ENCODE assay signal across 27 cellular contexts in the genomic region with DNA sequence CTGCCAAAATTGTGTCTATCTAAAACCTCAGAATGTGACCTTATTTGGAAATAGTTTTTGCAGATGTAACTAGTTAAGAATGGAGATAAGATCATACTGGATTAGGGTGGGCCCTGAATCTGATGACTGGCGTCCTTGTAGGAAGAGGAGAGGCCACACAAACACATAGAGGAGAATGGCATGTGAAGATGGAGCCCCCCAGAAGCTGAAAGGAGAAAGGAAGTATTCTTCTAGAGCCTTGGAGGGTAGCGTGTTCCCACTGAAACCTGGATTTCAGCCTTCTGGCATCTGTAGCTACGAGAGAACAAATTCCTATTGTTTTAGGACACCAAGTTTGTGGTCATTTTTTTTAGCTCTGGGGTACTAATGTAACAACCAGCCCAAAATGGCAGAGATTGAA.
DNase-seq lines count a peak whose midpoint lies in the region; ATAC-seq and TF ChIP-seq lines count a peak whose summit lies in the region.
"Had no signal": no experiment of that assay in that cellular context is flagged by ENCODE, and none has a peak within 500 bp of the region (broad histone marks: within the 10 kb centered on the region; RNA-seq: fewer than 3 reads in every experiment).

No MANE protein-coding gene starts in this region.

- H3K36me3 ChIP-seq in RWPE2 (ENCODE audit: low read depth), result no peaks in the 10 kb centered on the region
- no peaks in the 10 kb centered on the region for H3K36me3 ChIP-seq in fibroblast of lung (ENCODE audit: control insufficient read depth, insufficient read depth, low read length)
- no peaks in the 10 kb centered on the region for H3K36me3 ChIP-seq in thyroid gland
- H3K36me3 ChIP-seq: BE2C, lower lobe of right lung, prostate gland had no signal

- TF ChIP-seq CTCF in AG04450 (IDR thresholded peaks at IDR 0.05; ENCODE audit: low read depth, low read length), result no peak
- no peak for TF ChIP-seq CTCF in RWPE2 (IDR thresholded peaks at IDR 0.05; ENCODE audit: poor library complexity, severe bottlenecking)
- TF ChIP-seq CTCF in fibroblast of lung (conservative IDR thresholded peaks at IDR 0.05 in 1 of 2, IDR thresholded peaks at IDR 0.05 in 1 of 2; ENCODE audit: low read depth in 1 of 2, low read length in 2 of 2), result no peak
- no peak for TF ChIP-seq CTCF in progenitor cell of endocrine pancreas (IDR thresholded peaks at IDR 0.05; ENCODE audit: unreplicated experiment)
- TF ChIP-seq CTCF in thyroid gland (IDR thresholded peaks at IDR 0.05), result no peak

- peak overlapping the region; percentile 60 for H3K4me2 ChIP-seq in fibroblast of lung (ENCODE audit: extremely low read depth, insufficient read depth, low read length)
- H3K4me2 ChIP-seq: PC-9 had no signal

- H3K4me3 ChIP-seq in AG04450 (ENCODE audit: low read depth, low read length) (no peak overlapping the region), RWPE2 (ENCODE audit: severe bottlenecking) (no peak overlapping the region), fibroblast of lung (replicated peaks in 1 of 4; ENCODE audit: control extremely low read depth in 1 of 4, insufficient read depth in 1 of 4, low read depth in 3 of 4, low read length in 4 of 4) (no peak overlapping the region), thyroid gland (replicated peaks in 1 of 3) (no peak overlapping the region)
- H3K4me3 ChIP-seq: A549, dorsolateral prefrontal cortex, lower lobe of right lung, PC-9, prostate gland had no signal

- H3K27ac Mint-ChIP-seq in progenitor cell of endocrine pancreas, result peak overlapping the region; percentile 57
- H3K27ac Mint-ChIP-seq: activated CD8-positive, alpha-beta T cell treated with anti-CD3 and anti-CD28 coated beads, Interleukin-2, amount 10 ng/mL, durations not matched to agents 7 days and 5 days; activated naive CD8-positive, alpha-beta T cell treated with anti-CD3 and anti-CD28 coated beads for 36 hours had no signal

- H2AFZ ChIP-seq in fibroblast of lung (ENCODE audit: low read length), result no peak overlapping the region
- H2AFZ ChIP-seq: PC-9 had no signal

- H3K4me1 Mint-ChIP-seq in progenitor cell of endocrine pancreas (ENCODE audit: low read depth), result peaks cover under 1% of the 10 kb centered on the region
- H3K4me1 Mint-ChIP-seq: activated naive CD8-positive, alpha-beta T cell treated with anti-CD3 and anti-CD28 coated beads for 36 hours had no signal

- POLR2A ChIA-PET in AG04450 (lab: Yijun Ruan, JAX), result interaction anchor here (1.7 to 2.9 kb wide), 2 partner anchors 12 to 228 kb away, joined by 4 to 30 read pairs; no protein-coding TSS in a partner anchor

- no peak overlapping the region for H3K4me3 Mint-ChIP-seq in progenitor cell of endocrine pancreas (ENCODE audit: low read depth)
- H3K4me3 Mint-ChIP-seq: activated CD8-positive, alpha-beta T cell treated with anti-CD3 and anti-CD28 coated beads, Interleukin-2, amount 10 ng/mL, durations not matched to agents 7 days and 5 days; activated naive CD8-positive, alpha-beta T cell treated with anti-CD3 and anti-CD28 coated beads for 36 hours had no signal

- no peaks in the 10 kb centered on the region for H3K27me3 Mint-ChIP-seq in progenitor cell of endocrine pancreas
- H3K27me3 Mint-ChIP-seq: activated naive CD8-positive, alpha-beta T cell treated with anti-CD3 and anti-CD28 coated beads for 36 hours had no signal

- no peak overlapping the region for H3K9ac ChIP-seq in fibroblast of lung (ENCODE audit: insufficient read depth, low read length)

- H3K27ac ChIP-seq in AG04450 (ENCODE audit: low read depth, low read length) (peak overlapping the region; percentile 74), RWPE2 (ENCODE audit: poor library complexity, severe bottlenecking) (peak overlapping the region; percentile 55), fibroblast of lung (ENCODE audit: insufficient read depth, low read length) (peak overlapping the region; percentile 55), thyroid gland (no peak overlapping the region)
- H3K27ac ChIP-seq: A549, lower lobe of right lung, PC-9, prostate gland had no signal

- H3K9me3 Mint-ChIP-seq in progenitor cell of endocrine pancreas (ENCODE audit: low read depth), result no peaks in the 10 kb centered on the region
- H3K9me3 Mint-ChIP-seq: activated naive CD8-positive, alpha-beta T cell treated with anti-CD3 and anti-CD28 coated beads for 36 hours had no signal

- intact Hi-C loops in thyroid gland (cut with DNase I), result no loop called here

- WGBS in thyroid gland, 2 donors, result 84 to 88% methylated on average over 3 of the region's 3 CpGs

- DNase-seq in AG04450 (ENCODE audit: low read depth, low spot score) (no peak), RWPE2 (ENCODE audit: low spot score) (no peak), fibroblast of lung (ENCODE audit: low read depth in 2 of 2) (peak in 1 of 2 donors; percentile 62), progenitor cell of endocrine pancreas (ENCODE audit: low spot score, unreplicated experiment) (no peak), thyroid gland (no peak), activated gamma-delta T cell treated with Interleukin-2 at 50 U/mL for 16 hours (no peak), DMS 273 treated with DMSO at 0.1 percent for 48 hours (lab: John Stamatoyannopoulos, UW) (no peak)
- DNase-seq in effector CD4-positive, alpha-beta T cell, result no peak
- DNase-seq: activated CD4-positive, alpha-beta T cell treated with anti-CD3 and anti-CD28 coated beads for 1 hour; activated CD8-positive, alpha-beta T cell treated with anti-CD3 and anti-CD28 coated beads, Interleukin-2, amount 10 ng/mL, durations not matched to agents 7 days and 5 days; activated naive CD8-positive, alpha-beta T cell treated with anti-CD3 and anti-CD28 coated beads for 36 hours; activated T-cell treated with anti-CD3 and anti-CD28 coated beads for 4 hours; BE2C; DMS153; GOT3; kidney; lower lobe of right lung; NCI-H1048; NCI-H1694 treated with DMSO at 0.1 percent for 48 hours; NCI-H526; PC-9; SHP77 treated with DMSO at 0.1 percent for 48 hours; stimulated activated naive CD8-positive, alpha-beta T cell treated with anti-CD3 and anti-CD28 coated beads, Interleukin-15, Interleukin-2, amounts not matched to agents 100 U/mL and 50 U/mL, for 24 hours; T-helper 1 cell had no signal

- TF ChIP-seq POLR2A in thyroid gland (IDR thresholded peaks at IDR 0.05), result no peak

- no peaks in the 10 kb centered on the region for H4K20me1 ChIP-seq in fibroblast of lung (ENCODE audit: control insufficient read depth, extremely low read depth, insufficient read depth, low read length)

- no peaks in the 10 kb centered on the region for H3K9me3 ChIP-seq in AG04450 (ENCODE audit: control insufficient read depth, insufficient read depth, low read length)
- no peaks in the 10 kb centered on the region for H3K9me3 ChIP-seq in RWPE2 (ENCODE audit: severe bottlenecking)
- H3K9me3 ChIP-seq in fibroblast of lung (ENCODE audit: control insufficient read depth, insufficient read depth, low read depth, low read length), result no peaks in the 10 kb centered on the region
- H3K9me3 ChIP-seq in thyroid gland, result no peaks in the 10 kb centered on the region
- H3K9me3 ChIP-seq: A549, BE2C, lower lobe of right lung, prostate gland had no signal

- no peaks in the 10 kb centered on the region for H3K36me3 Mint-ChIP-seq in progenitor cell of endocrine pancreas (ENCODE audit: insufficient read depth)
- H3K36me3 Mint-ChIP-seq: activated naive CD8-positive, alpha-beta T cell treated with anti-CD3 and anti-CD28 coated beads for 36 hours had no signal

- CTCF ChIA-PET in AG04450 (lab: Charles Lee), result interaction anchor here (0.6 to 1.9 kb wide), 4 partner anchors 120 to 313 kb away, joined by 3 to 7 read pairs (median 4); no protein-coding TSS in a partner anchor

- H3K27me3 ChIP-seq in AG04450 (ENCODE audit: control insufficient read depth, insufficient read depth, low read length) (no peaks in the 10 kb centered on the region), RWPE2 (ENCODE audit: insufficient read depth, poor library complexity, severe bottlenecking) (no peaks in the 10 kb centered on the region), fibroblast of lung (ENCODE audit: control insufficient read depth, insufficient read depth, low read length) (no peaks in the 10 kb centered on the region), thyroid gland (no peaks in the 10 kb centered on the region)
- H3K27me3 ChIP-seq: BE2C, dorsolateral prefrontal cortex had no signal

- H3K4me1 ChIP-seq in RWPE2 (ENCODE audit: insufficient read depth, poor library complexity, severe bottlenecking), result peaks cover 22% of the 10 kb centered on the region
- peaks cover 9% of the 10 kb centered on the region for H3K4me1 ChIP-seq in fibroblast of lung (ENCODE audit: control insufficient read depth, extremely low read depth, insufficient read depth, low read length)
- peaks cover 5 to 7% of the 10 kb centered on the region in 2 donors for H3K4me1 ChIP-seq in thyroid gland
- H3K4me1 ChIP-seq: prostate gland had no signal

- ATAC-seq in RWPE2 (ENCODE audit: low read depth), result no peak
- ATAC-seq: activated CD8-positive, alpha-beta T cell treated with anti-CD3 and anti-CD28 coated beads, Interleukin-2, amount 10 ng/mL, durations not matched to agents 7 days and 5 days; lower lobe of right lung; stimulated activated naive CD8-positive, alpha-beta T cell treated with anti-CD3 and anti-CD28 coated beads, Interleukin-15, Interleukin-2, amounts not matched to agents 100 U/mL and 50 U/mL, for 24 hours had no signal

- H3K79me2 ChIP-seq in fibroblast of lung (ENCODE audit: control insufficient read depth, insufficient read depth, low read length), result no peaks in the 10 kb centered on the region

Comparison
In these comparisons a context has a peak if more than half of its experiments do, and no peak if none do; other contexts are left out.
1. H3K27ac ChIP-seq: peak in AG04450 (single experiment), RWPE2 (single experiment) and fibroblast of lung (single experiment); none in thyroid gland (0 of 3).